In the genomic region with DNA sequence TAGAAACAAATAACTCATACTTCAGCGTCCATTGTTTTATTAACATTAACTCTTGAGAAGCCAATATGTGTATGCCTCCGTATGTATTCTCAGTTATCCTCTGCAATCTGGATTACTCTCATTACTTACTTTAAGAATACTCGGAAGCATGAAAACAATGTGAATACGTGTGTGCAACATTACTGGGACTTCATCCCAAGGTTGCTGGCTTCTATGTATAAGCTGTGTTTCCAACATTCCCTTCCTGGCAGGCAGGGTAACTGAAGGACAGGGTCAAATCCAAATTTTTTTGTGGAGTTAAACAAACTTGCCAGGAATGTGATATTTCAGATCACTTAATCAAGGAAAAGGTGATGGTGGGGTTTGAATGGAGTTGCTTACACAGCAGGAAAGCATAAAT, we compare ENCODE assay signal across 28 cellular contexts. TPM values are rescaled to one million over a fixed set of nuclear protein-coding genes. Genes with fewer than 3 reads are reported as not detected.
"Had no signal": no experiment of that assay in that cellular context is flagged by ENCODE, and none has a peak within 500 bp of the region (broad histone marks: within the 10 kb centered on the region; RNA-seq: fewer than 3 reads in every experiment).

No MANE protein-coding gene starts in this region.

- DNase-seq: naive thymus-derived CD8-positive, alpha-beta T cell; nephron progenitor cell; nucleus accumbens; pancreas; right cardiac atrium; right lobe of liver; sigmoid colon; small intestine; stimulated activated CD4-positive, alpha-beta T cell treated with anti-CD3 and anti-CD28 coated beads, Interleukin-12 subunit alpha, Interleukin-12 subunit beta, amount 100 ng/mL, for 4 hours; stimulated activated CD4-positive, alpha-beta T cell treated with anti-CD3 and anti-CD28 coated beads, Interleukin-1b, Interleukin-23, amount 100 ng/mL, for 48 hours; stimulated activated CD4-positive, alpha-beta T cell treated with anti-CD3 and anti-CD28 coated beads, Interleukin-4, amount 100 ng/mL, for 1 hour; stimulated activated CD4-positive, alpha-beta T cell treated with anti-CD3 and anti-CD28 coated beads, Interleukin-4, amount 100 ng/mL, for 4 hours; stimulated activated CD8-positive, alpha-beta memory T cell treated with anti-CD3 and anti-CD28 coated beads, Interleukin-4, amount 100 ng/mL, for 48 hours; stimulated activated naive CD4-positive, alpha-beta T cell; stimulated activated naive CD8-positive, alpha-beta T cell treated with anti-CD3 and anti-CD28 coated beads, Interleukin-15, amount 100 ng/mL, for 72 hours; stimulated activated naive CD8-positive, alpha-beta T cell treated with anti-CD3 and anti-CD28 coated beads, Interleukin-15, Interleukin-2, amounts not matched to agents 100 U/mL and 50 U/mL, for 24 hours; substantia nigra; testis; tibial artery; transverse colon; upper lobe of right lung; uterus had no signal

- H3K4me1 ChIP-seq: pancreas, prostate gland, right lobe of liver, sigmoid colon, suprapubic skin, testis, tibial artery, transverse colon, upper lobe of right lung, uterus had no signal

- FAIRE-seq: pancreas, small intestine had no signal

- H3K27me3 ChIP-seq: neutrophil, pancreas, right lobe of liver, sigmoid colon, suprapubic skin, testis, tibial artery, transverse colon, upper lobe of right lung, uterus had no signal

- ATAC-seq: naive thymus-derived CD8-positive, alpha-beta T cell; natural killer cell treated with Interleukin-12 subunit alpha and Interleukin-12 subunit beta and Interleukin-15 and Interleukin-18, amount 100 ng/mL, for 72 hours; pancreas; right cardiac atrium; right lobe of liver; stimulated activated memory B cell treated with anti-CD40 and anti-IgM and Interleukin-4, amounts not matched to agents 10 μg/mL and 1 μg/mL and 100 μg/mL, for 72 hours; stimulated activated naive CD8-positive, alpha-beta T cell treated with anti-CD3 and anti-CD28 coated beads, Interleukin-15, amount 100 ng/mL, for 72 hours; stimulated activated naive CD8-positive, alpha-beta T cell treated with anti-CD3 and anti-CD28 coated beads, Interleukin-15, Interleukin-2, amounts not matched to agents 100 U/mL and 50 U/mL, for 24 hours; upper lobe of right lung had no signal

- H3K27ac ChIP-seq: neutrophil, pancreas, prostate gland, right lobe of liver, sigmoid colon, suprapubic skin, testis, tibial artery, transverse colon, upper lobe of right lung, uterus had no signal

- H3K36me3 ChIP-seq: neutrophil, prostate gland, right lobe of liver, suprapubic skin, transverse colon, upper lobe of right lung, uterus had no signal

- H3K9me3 ChIP-seq: neutrophil, pancreas, prostate gland, right lobe of liver, sigmoid colon, suprapubic skin, testis, tibial artery, transverse colon, upper lobe of right lung, uterus had no signal

- H3K4me3 ChIP-seq: pancreas, prostate gland, right lobe of liver, sigmoid colon, suprapubic skin, testis, tibial artery, transverse colon, upper lobe of right lung, uterus had no signal

RNA-seq across cellular contexts. Expression of a gene that starts 34.5 kb away (rescaled TPM):
- total RNA-seq: natural killer cell treated with Interleukin-12 subunit alpha and Interleukin-12 subunit beta and Interleukin-15 and Interleukin-18, amount 100 ng/mL, for 72 hours; osteocyte; suprapubic skin; upper lobe of right lung had no signal

RNA-seq across cellular contexts. Expression of a gene that starts 44.5 kb away (rescaled TPM):
- total RNA-seq: natural killer cell treated with Interleukin-12 subunit alpha and Interleukin-12 subunit beta and Interleukin-15 and Interleukin-18, amount 100 ng/mL, for 72 hours; osteocyte had no signal
- polyA plus RNA-seq: naive thymus-derived CD8-positive, alpha-beta T cell had no signal
